Comparison of ENCODE assay signal across 11 cellular contexts in the genomic region with DNA sequence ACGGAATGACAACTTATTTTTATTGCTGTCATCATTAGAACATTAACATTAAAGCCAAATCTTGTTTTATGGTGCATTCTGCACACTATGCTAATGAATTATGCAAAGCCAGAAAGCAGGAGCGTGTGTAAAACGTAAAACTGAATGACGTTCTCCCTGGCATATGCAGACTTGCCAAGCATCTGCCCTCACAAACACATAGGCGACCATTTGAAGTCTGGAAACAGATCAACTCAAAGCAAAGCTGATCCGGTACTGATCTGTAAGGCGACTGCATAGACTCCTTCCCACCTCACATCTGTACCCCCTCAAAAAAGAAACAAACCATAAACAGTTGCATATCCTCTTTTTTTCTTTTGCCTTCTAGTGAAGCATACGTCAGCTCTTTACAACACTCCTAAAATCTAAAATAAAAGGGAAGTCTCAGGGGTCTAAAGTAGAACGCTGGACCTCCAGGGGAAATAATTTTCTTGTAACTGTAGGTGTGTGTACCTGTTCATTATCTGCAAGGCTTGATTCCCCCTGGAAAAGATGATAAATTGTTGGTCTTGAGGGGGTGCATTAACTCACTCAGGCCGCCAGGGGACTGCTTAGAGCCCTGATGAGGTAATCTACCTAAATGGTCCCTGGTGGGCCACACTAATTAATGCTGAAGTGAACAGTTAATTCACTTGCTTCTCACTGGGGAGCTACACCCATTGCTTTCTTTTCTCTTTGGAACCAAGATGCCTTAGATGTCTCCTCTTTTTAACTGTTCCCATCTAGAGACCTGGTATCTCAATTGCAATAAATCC.
DNase-seq lines count a peak whose midpoint lies in the region; ATAC-seq, FAIRE-seq and TF ChIP-seq lines count a peak whose summit lies in the region.
"Had no signal": no experiment of that assay in that cellular context is flagged by ENCODE, and none has a peak within 500 bp of the region (broad histone marks: within the 10 kb centered on the region; RNA-seq: fewer than 3 reads in every experiment).

No MANE protein-coding gene starts in this region.

- TF ChIP-seq CTCF in bronchial epithelial cell (IDR thresholded peaks at IDR 0.05; ENCODE audit: insufficient read depth, low read length, severe bottlenecking), result peak; percentile 20

- no peak for FAIRE-seq in bronchial epithelial cell (lab: Jason Lieb, UNC)

- H3K27me3 ChIP-seq in Karpas-422 (ENCODE audit: low read length) (no peaks in the 10 kb centered on the region), bronchial epithelial cell (ENCODE audit: control insufficient read depth, insufficient read depth, low read length) (no peaks in the 10 kb centered on the region), stomach smooth muscle (ENCODE audit: control insufficient read depth in 1 of 2, insufficient read depth in 2 of 2, low read length in 2 of 2) (no peaks in the 10 kb centered on the region)

- ATAC-seq in HG03442 (IDR thresholded peaks at IDR 0.05; ENCODE audit: unreplicated experiment), result no peak

- no peak overlapping the region for H3K4me3 ChIP-seq in Karpas-422 (ENCODE audit: low read length)
- no peak overlapping the region for H3K4me3 ChIP-seq in bronchial epithelial cell (ENCODE audit: low read depth, low read length)
- H3K4me3 ChIP-seq in stomach smooth muscle (ENCODE audit: low read length in 2 of 2), result no peak overlapping the region

- H3K4me1 ChIP-seq in Karpas-422 (ENCODE audit: low read length) (no peaks in the 10 kb centered on the region), stomach smooth muscle (ENCODE audit: control insufficient read depth, insufficient read depth, low read length) (peaks cover 29% of the 10 kb centered on the region)

- H3K36me3 ChIP-seq in Karpas-422 (ENCODE audit: insufficient read depth, low read length) (no peaks in the 10 kb centered on the region), bronchial epithelial cell (ENCODE audit: control insufficient read depth, insufficient read depth, low read length) (no peaks in the 10 kb centered on the region), stomach smooth muscle (ENCODE audit: control insufficient read depth in 2 of 2, insufficient read depth in 2 of 2, low read length in 2 of 2) (no peaks in the 10 kb centered on the region)

- no peaks in the 10 kb centered on the region for H3K79me2 ChIP-seq in Karpas-422 (ENCODE audit: low read length)

- DNase-seq in NCI-H748 (lab: John Stamatoyannopoulos, UW; ENCODE audit: unreplicated experiment) (peak; percentile 4), NCI-H748 treated with DMSO at 0.1 percent for 48 hours (lab: John Stamatoyannopoulos, UW) (no peak), Karpas-422 (peak; percentile 77), bronchial epithelial cell (ENCODE audit: low read depth) (no peak), dermis blood vessel endothelial cell (no peak), NCI-H2227 treated with DMSO at 0.1 percent for 48 hours (lab: John Stamatoyannopoulos, UW) (no peak)
- DNase-seq: effector CD4-positive, alpha-beta T cell; NCI-H2171 treated with DMSO at 0.1 percent for 48 hours; stimulated activated CD8-positive, alpha-beta memory T cell treated with anti-CD3 and anti-CD28 coated beads, Interleukin-4, amount 100 ng/mL, for 48 hours had no signal

- H3K9me2 ChIP-seq in Karpas-422 (replicated peaks; ENCODE audit: insufficient read depth, low read length), result no peaks in the 10 kb centered on the region

- H3K9ac ChIP-seq in Karpas-422 (ENCODE audit: low read length) (no peak overlapping the region), stomach smooth muscle (ENCODE audit: low read length in 2 of 2) (no peak overlapping the region)

- H3K27ac ChIP-seq in Karpas-422 (ENCODE audit: low read length) (no peak overlapping the region), stomach smooth muscle (ENCODE audit: low read length) (peak overlapping the region; percentile 53)

- no peak overlapping the region for H2AFZ ChIP-seq in Karpas-422 (ENCODE audit: low read length)

- no peaks in the 10 kb centered on the region for H4K20me1 ChIP-seq in Karpas-422 (ENCODE audit: insufficient read depth, low read depth, low read length)

- H3K9me3 ChIP-seq in Karpas-422 (ENCODE audit: low read length), result no peaks in the 10 kb centered on the region
- H3K9me3 ChIP-seq in stomach smooth muscle (ENCODE audit: control insufficient read depth in 2 of 2, low read length in 2 of 2), result no peaks in the 10 kb centered on the region

- H3K4me2 ChIP-seq in Karpas-422 (ENCODE audit: low read depth, low read length, poor library complexity, severe bottlenecking), result no peak overlapping the region

Comparison
In these comparisons a context has a peak if more than half of its experiments do, and no peak if none do; other contexts are left out.
1. DNase-seq: peak in NCI-H748 (single experiment) and Karpas-422 (single experiment); none in NCI-H748 treated with DMSO at 0.1 percent for 48 hours (single experiment), bronchial epithelial cell (single experiment), dermis blood vessel endothelial cell (single experiment) and NCI-H2227 treated with DMSO at 0.1 percent for 48 hours (single experiment).